Comparison of ENCODE assay signal across 27 cellular contexts in genomic region chr3:78907367-78907766, GRCh38.
A peak's percentile ranks its signal among the peaks of the same experiment; 100 is the strongest.
DNase-seq lines count a peak whose midpoint lies in the region; ATAC-seq, FAIRE-seq and TF ChIP-seq lines count a peak whose summit lies in the region.
"Had no signal": no experiment of that assay in that cellular context is flagged by ENCODE, and none has a peak within 500 bp of the region (broad histone marks: within the 10 kb centered on the region; RNA-seq: fewer than 3 reads in every experiment).

No MANE protein-coding gene starts in this region.

- TF ChIP-seq CTCF in HepG2 (CRISPR knock-in tag; IDR thresholded peaks at IDR 0.05) (no peak), right lobe of liver (IDR thresholded peaks at IDR 0.05) (no peak), fibroblast of pulmonary artery (IDR thresholded peaks at IDR 0.05; ENCODE audit: low read length, missing control alignments) (no peak), RWPE1 (conservative IDR thresholded peaks at IDR 0.05; ENCODE audit: low read depth) (no peak), OCI-LY7 (conservative IDR thresholded peaks at IDR 0.05; ENCODE audit: low read length) (no peak)

- H3K79me2 ChIP-seq in HepG2 (ENCODE audit: insufficient read depth, low read length) (peaks cover 64% of the 10 kb centered on the region), OCI-LY7 (ENCODE audit: insufficient read depth, low read depth, low read length) (no peaks in the 10 kb centered on the region)

- no peaks in the 10 kb centered on the region for H3K9me3 ChIP-seq in HepG2 (ENCODE audit: low read length)
- no peaks in the 10 kb centered on the region for H3K9me3 ChIP-seq in right lobe of liver
- no peaks in the 10 kb centered on the region for H3K9me3 ChIP-seq in OCI-LY7 (ENCODE audit: low read length)
- H3K9me3 ChIP-seq: adrenal gland, gastrocnemius medialis, left lung, MG63, testis had no signal

- no peak overlapping the region for H3K4me3 ChIP-seq in HepG2 (replicated peaks in 1 of 3; ENCODE audit: insufficient read depth in 1 of 3, low read depth in 2 of 3, low read length in 3 of 3)
- no peak overlapping the region for H3K4me3 ChIP-seq in right lobe of liver
- no peak overlapping the region for H3K4me3 ChIP-seq in fibroblast of pulmonary artery (replicated peaks; ENCODE audit: low read depth, low read length)
- H3K4me3 ChIP-seq in OCI-LY7 (ENCODE audit: low read depth, low read length, poor library complexity, severe bottlenecking), result no peak overlapping the region
- H3K4me3 ChIP-seq: adrenal gland, gastrocnemius medialis, left lung, MG63, testis had no signal

- no peaks in the 10 kb centered on the region; the same call in none of the 2 replicates for H4K20me1 ChIP-seq in HepG2 (ENCODE audit: insufficient read depth, low read length)
- H4K20me1 ChIP-seq in OCI-LY7 (ENCODE audit: insufficient read depth, low read length), result no peaks in the 10 kb centered on the region

- no peaks in the 10 kb centered on the region for H3K9me2 ChIP-seq in OCI-LY7 (ENCODE audit: insufficient read depth, low read length)

- in situ Hi-C loops in HepG2 (cut with HindIII; ENCODE audit: extremely low pct_ligation_motif_present, low pct_unique_long_range_greater_than_20kb), result no loop called here

- no peak overlapping the region for H3K9ac ChIP-seq in HepG2 (ENCODE audit: insufficient read depth, low read depth, low read length)

- no peak for TF ChIP-seq POLR2A in HepG2 (IDR thresholded peaks at IDR 0.05; ENCODE audit: insufficient read depth in 1 of 2, low read depth in 2 of 2, low read length in 2 of 2)
- TF ChIP-seq POLR2A in right lobe of liver (IDR thresholded peaks at IDR 0.05), result no peak

- CTCF ChIA-PET in HepG2 (lab: Yijun Ruan, JAX; ENCODE audit: low intra/inter-chr PET ratio, low total read pairs) (no interaction called here), RWPE1 (lab: Yijun Ruan, JAX) (interaction anchor here (0.8 kb wide), 1 partner anchor 97 kb away, joined by 3 read pairs; no protein-coding TSS in a partner anchor), OCI-LY7 (lab: Charles Lee; ENCODE audit: unreplicated experiment) (no interaction called here)

- peaks cover 0 to 1% of the 10 kb centered on the region in 2 experiments; a peak in 1 of 5 replicates for H3K36me3 ChIP-seq in HepG2 (replicated peaks in 1 of 2; ENCODE audit: control insufficient read depth in 1 of 2, insufficient read depth in 2 of 2, low read length in 2 of 2)
- H3K36me3 ChIP-seq in right lobe of liver, result no peaks in the 10 kb centered on the region
- H3K36me3 ChIP-seq in OCI-LY7 (ENCODE audit: insufficient read depth, low read length), result no peaks in the 10 kb centered on the region
- H3K36me3 ChIP-seq: adrenal gland, gastrocnemius medialis, left lung, MG63, WERI-Rb-1 had no signal

- FAIRE-seq in HepG2 (lab: Jason Lieb, UNC), result peak; percentile 44
- FAIRE-seq: urothelium cell line had no signal

- no peak overlapping the region for H2AFZ ChIP-seq in HepG2 (ENCODE audit: low read length)
- no peak overlapping the region for H2AFZ ChIP-seq in OCI-LY7 (ENCODE audit: low read length)

- BruUV-seq in HepG2 (replicated peaks; lab: Mats Ljungman, UMichigan), result no TSS peak
- BruUV-seq in OCI-LY7 (replicated peaks; lab: Mats Ljungman, UMichigan), result no TSS peak

- POLR2A ChIA-PET in HepG2 (lab: Yijun Ruan, JAX), result no interaction called here
- POLR2A ChIA-PET in RWPE1 (lab: Yijun Ruan, JAX; ENCODE audit: low non-redundant PET), result no interaction called here
- POLR2A ChIA-PET in OCI-LY7 (lab: Charles Lee), result no interaction called here

- TF ChIP-seq EP300 in HepG2 (IDR thresholded peaks at IDR 0.05; ENCODE audit: low read depth in 2 of 2, low read length in 2 of 2) (0 out of 4 replicates have a peak, but pooled peaks of 1 of the 2 experiments have one; percentile 20), HepG2 (CRISPR knock-in tag; IDR thresholded peaks at IDR 0.05; ENCODE audit: borderline replicate concordance) (no peak)

- peaks cover 30% of the 10 kb centered on the region for H3K4me1 ChIP-seq in HepG2 (ENCODE audit: insufficient read depth, low read length)
- no peaks in the 10 kb centered on the region for H3K4me1 ChIP-seq in right lobe of liver
- no peaks in the 10 kb centered on the region for H3K4me1 ChIP-seq in OCI-LY7 (ENCODE audit: insufficient read depth, low read length, poor library complexity, severe bottlenecking)
- H3K4me1 ChIP-seq: adrenal gland, gastrocnemius medialis, left lung, testis had no signal

- intact Hi-C loops in HepG2 (cut with micrococcal nuclease; ENCODE audit: unreplicated experiment), result no loop called here
- intact Hi-C loops in right lobe of liver (cut with DNase I), result no loop called here
- intact Hi-C loops in OCI-LY7 (cut with micrococcal nuclease; ENCODE audit: unreplicated experiment), result no loop called here

- peak; percentile 55 for DNase-seq in HepG2 (ENCODE audit: low spot score)
- DNase-seq in right lobe of liver, result no peak
- DNase-seq in fibroblast of pulmonary artery (ENCODE audit: low read depth), result peak; percentile 54
- no peak for DNase-seq in activated effector memory CD4-positive, alpha-beta T cell treated with anti-CD3 and anti-CD28 coated beads, Interleukin-2, amount 50 U/mL, for 16 hours
- DNase-seq in RWPE1 (ENCODE audit: low spot score), result no peak
- no peak for DNase-seq in OCI-LY7 (ENCODE audit: low spot score)
- DNase-seq in mesenteric fat pad (ENCODE audit: low spot score), result no peak
- DNase-seq: activated CD4-positive, alpha-beta T cell treated with anti-CD3 and anti-CD28 coated beads, Interleukin-2, amount 50 U/mL, for 1 hour; activated naive CD4-positive, alpha-beta T cell treated with anti-CD3 and anti-CD28 coated beads for 36 hours; activated T-cell treated with anti-CD3 and anti-CD28 coated beads, Interleukin-2, amount 50 U/mL, for 72 hours; adrenal gland; CD4-positive, alpha-beta memory T cell; effector CD4-positive, alpha-beta T cell; gastrocnemius medialis; hippocampal formation; left lung; MG63; NCI-H1417; NCI-H2081 treated with DMSO at 0.1 percent for 48 hours; NCI-H345; NCI-H82; stimulated activated naive CD8-positive, alpha-beta T cell treated with anti-CD3 and anti-CD28 coated beads, Interleukin-15, Interleukin-2, amounts not matched to agents 100 U/mL and 50 U/mL, for 24 hours; T1000; testis; WERI-Rb-1 had no signal

- H3K4me2 ChIP-seq in HepG2 (ENCODE audit: low read depth, low read length), result no peak overlapping the region
- no peak overlapping the region for H3K4me2 ChIP-seq in OCI-LY7 (ENCODE audit: low read length)

- ATAC-seq in HepG2 (peak; percentile 58), right lobe of liver (no peak), SK-N-SH treated with all-trans-retinoic acid at 6 μM for 48 hours (peak; percentile 72)
- ATAC-seq: activated T-cell treated with anti-CD3 and anti-CD28 coated beads, Interleukin-2, amount 50 U/mL, for 72 hours; gastrocnemius medialis; left lung; stimulated activated naive CD8-positive, alpha-beta T cell treated with anti-CD3 and anti-CD28 coated beads, Interleukin-15, Interleukin-2, amounts not matched to agents 100 U/mL and 50 U/mL, for 24 hours had no signal

- H3K27me3 ChIP-seq in HepG2 (ENCODE audit: control insufficient read depth in 1 of 2, insufficient read depth in 2 of 2, low read length in 2 of 2), result no peaks in the 10 kb centered on the region
- no peaks in the 10 kb centered on the region for H3K27me3 ChIP-seq in right lobe of liver
- H3K27me3 ChIP-seq: adrenal gland, gastrocnemius medialis, left lung, MG63, testis had no signal

- peak overlapping the region; percentile 52 for H3K27ac ChIP-seq in HepG2 (ENCODE audit: extremely low read length, insufficient read depth, low read length)
- H3K27ac ChIP-seq in right lobe of liver, result no peak overlapping the region
- H3K27ac ChIP-seq in RWPE1, result no peak overlapping the region
- no peak overlapping the region for H3K27ac ChIP-seq in OCI-LY7 (ENCODE audit: low read depth, low read length, poor library complexity, severe bottlenecking)
- H3K27ac ChIP-seq: adrenal gland, gastrocnemius medialis, left lung, testis, WERI-Rb-1 had no signal

- no peak for TF ChIP-seq RAD21 in HepG2 (CRISPR knock-in tag; IDR thresholded peaks at IDR 0.05)

- 88% methylated on average over 2 of the region's 2 CpGs for WGBS in HepG2 (ENCODE audit: low lambda C conversion rate)
- WGBS in right lobe of liver (ENCODE audit: insufficient coverage, low coverage, low lambda C conversion rate, missing lambda C conversion rate), result 71% methylated on average over 1 of the region's 2 CpGs

TF ChIP-seq in HepG2, 621 proteins besides CTCF, POLR2A, EP300 and RAD21 (continues in another document):
- peak; percentile 30; the same call in 1 of the 2 replicates for TF ChIP-seq NR2F6 (IDR thresholded peaks at IDR 0.05)
- no peak for TF ChIP-seq NR2F6 (CRISPR knock-in tag; IDR thresholded peaks at IDR 0.05)
- TF ChIP-seq ZNF652 (CRISPR knock-in tag; IDR thresholded peaks at IDR 0.05; ENCODE audit: borderline replicate concordance, low read depth), result no peak
- TF ChIP-seq ZFAT (CRISPR knock-in tag; conservative IDR thresholded peaks at IDR 0.05), result 0 out of 2 replicates have a peak, but pooled peaks have one; percentile 8
- TF ChIP-seq FOXJ3 (CRISPR knock-in tag; IDR thresholded peaks at IDR 0.05; ENCODE audit: borderline replicate concordance), result peak; percentile 52; the same call in 1 of the 2 replicates

TF ChIP-seq in SK-N-SH treated with all-trans-retinoic acid at 6 μM for 48 hours, 23 proteins besides CTCF, POLR2A, EP300 and RAD21:
- peak; percentile 85; the same call in 1 of the 2 replicates for TF ChIP-seq TOX (CRISPR knock-in tag; IDR thresholded peaks at IDR 0.05; ENCODE audit: borderline replicate concordance)
- TF ChIP-seq ZNF70 (CRISPR knock-in tag; IDR thresholded peaks at IDR 0.05), result no peak

Comparison
In these comparisons a context has a peak if more than half of its experiments do, and no peak if none do; other contexts are left out.
1. ATAC-seq: peak in HepG2 (single experiment) and SK-N-SH treated with all-trans-retinoic acid at 6 μM for 48 hours (single experiment); none in right lobe of liver (0 of 4).
2. DNase-seq: peak in HepG2 (single experiment) and fibroblast of pulmonary artery (single experiment); none in right lobe of liver (0 of 3), activated effector memory CD4-positive, alpha-beta T cell treated with anti-CD3 and anti-CD28 coated beads, Interleukin-2, amount 50 U/mL, for 16 hours (single experiment), RWPE1 (single experiment), OCI-LY7 (single experiment) and mesenteric fat pad (single experiment).